Comparison of ENCODE assay signal across 8 cellular contexts in the genomic region with DNA sequence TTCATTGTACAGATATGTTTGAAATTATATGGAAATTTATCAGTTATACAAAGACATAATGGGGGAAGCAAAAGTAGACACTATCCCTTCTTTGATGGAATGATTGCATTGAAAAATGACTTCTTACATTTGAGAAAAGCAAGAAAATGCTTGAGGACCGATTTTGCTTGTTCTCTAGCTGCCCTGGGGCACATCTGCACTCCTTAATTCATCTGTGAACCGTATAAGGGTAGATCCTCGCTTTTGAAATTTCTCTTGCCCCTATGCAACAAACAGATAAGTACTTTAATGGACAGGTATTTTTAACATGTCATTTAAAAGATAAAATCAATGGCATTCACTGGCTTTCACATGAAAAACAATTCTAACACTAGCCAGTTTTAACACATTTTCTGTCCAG. TPM values are rescaled to one million over a fixed set of nuclear protein-coding genes. Genes with fewer than 3 reads are reported as not detected.
"Had no signal": no experiment of that assay in that cellular context is flagged by ENCODE, and none has a peak within 500 bp of the region (broad histone marks: within the 10 kb centered on the region; RNA-seq: fewer than 3 reads in every experiment).

No MANE protein-coding gene starts in this region.

- H3K4me3 ChIP-seq: K562 had no signal

- H3K4me2 ChIP-seq: KMS-11 had no signal

- ATAC-seq: HepG2, K562 had no signal

- H3K9ac ChIP-seq: KMS-11 had no signal

- H3K27ac ChIP-seq: HL-60, KMS-11 had no signal

- DNase-seq: IMR-90, KBM-7, KG1 had no signal

RNA-seq across cellular contexts. Expression of gene MLNR, which starts 13.5 kb away (rescaled TPM):
- polyA plus RNA-seq: HepG2, IgD-negative memory B cell, IMR-90, K562 had no signal
